ENCODE assay signal across 23 cellular contexts in genomic region chr2:232981767-232982360, GRCh38. TPM values are rescaled to one million over a fixed set of nuclear protein-coding genes. Genes with fewer than 3 reads are reported as not detected.
A peak's percentile ranks its signal among the peaks of the same experiment; 100 is the strongest.
DNase-seq lines count a peak whose midpoint lies in the region; ATAC-seq, FAIRE-seq and TF ChIP-seq lines count a peak whose summit lies in the region.
"Had no signal": no experiment of that assay in that cellular context is flagged by ENCODE, and none has a peak within 500 bp of the region (broad histone marks: within the 10 kb centered on the region; RNA-seq: fewer than 3 reads in every experiment).

No MANE protein-coding gene starts in this region.

- H3K27ac Mint-ChIP-seq in activated CD8-positive, alpha-beta memory T cell treated with anti-CD3 and anti-CD28 coated beads, Interleukin-2, amount 10 ng/mL, durations not matched to agents 7 days and 5 days: no peak overlapping the region
- H3K27ac Mint-ChIP-seq in chondrocyte (ENCODE audit: unreplicated experiment): no peak overlapping the region
- peak overlapping the region; percentile 87 for H3K27ac Mint-ChIP-seq in type B pancreatic cell
- no peak overlapping the region for H3K27ac Mint-ChIP-seq in activated naive CD4-positive, alpha-beta T cell treated with anti-CD3 and anti-CD28 coated beads, Interleukin-2, amount 50 U/mL, for 72 hours
- no peak overlapping the region for H3K27ac Mint-ChIP-seq in activated CD4-positive, alpha-beta memory T cell treated with anti-CD3 and anti-CD28 coated beads for 36 hours
- H3K27ac Mint-ChIP-seq: CD14-positive monocyte; H9; natural killer cell treated with Interleukin-12 subunit alpha and Interleukin-12 subunit beta and Interleukin-15 and Interleukin-18, amount 100 ng/mL, for 72 hours had no signal

- CTCF ChIA-PET in activated CD8-positive, alpha-beta memory T cell treated with anti-CD3 and anti-CD28 coated beads, Interleukin-2, amount 10 ng/mL, durations not matched to agents 7 days and 5 days (lab: Charles Lee): no interaction called here
- CTCF ChIA-PET in HepG2 (lab: Yijun Ruan, JAX; ENCODE audit: low intra/inter-chr PET ratio, low total read pairs): interaction anchor here (2.5 kb wide), 1 partner anchor 47 kb away, joined by 8 read pairs; no protein-coding TSS in a partner anchor
- CTCF ChIA-PET in activated CD4-positive, alpha-beta memory T cell treated with anti-CD3 and anti-CD28 coated beads for 36 hours (lab: Charles Lee): no interaction called here

- H3K9me3 Mint-ChIP-seq in activated CD8-positive, alpha-beta memory T cell treated with anti-CD3 and anti-CD28 coated beads, Interleukin-2, amount 10 ng/mL, durations not matched to agents 7 days and 5 days (ENCODE audit: low read depth): peaks cover 4% of the 10 kb centered on the region
- peaks cover 4% of the 10 kb centered on the region for H3K9me3 Mint-ChIP-seq in chondrocyte (ENCODE audit: low read depth)
- H3K9me3 Mint-ChIP-seq in type B pancreatic cell: no peaks in the 10 kb centered on the region
- H3K9me3 Mint-ChIP-seq in activated naive CD4-positive, alpha-beta T cell treated with anti-CD3 and anti-CD28 coated beads, Interleukin-2, amount 50 U/mL, for 72 hours: peaks cover 7 to 13% of the 10 kb centered on the region in 2 donors
- H3K9me3 Mint-ChIP-seq in activated CD4-positive, alpha-beta memory T cell treated with anti-CD3 and anti-CD28 coated beads for 36 hours: peaks cover 4% of the 10 kb centered on the region

- peaks cover 2 to 3% of the 10 kb centered on the region in 2 experiments; a peak in 3 of 5 replicates for H3K36me3 ChIP-seq in HepG2 (replicated peaks in 1 of 2; ENCODE audit: control insufficient read depth in 1 of 2, insufficient read depth in 2 of 2, low read length in 2 of 2)
- H3K36me3 ChIP-seq: prostate gland, SJSA1, tibial artery had no signal

- no peak for TF ChIP-seq CTCF in chondrocyte (IDR thresholded peaks at IDR 0.05)
- peak; percentile 64 for TF ChIP-seq CTCF in HepG2 (CRISPR knock-in tag; IDR thresholded peaks at IDR 0.05)
- TF ChIP-seq CTCF in type B pancreatic cell (conservative IDR thresholded peaks at IDR 0.05): no peak

- H3K4me3 Mint-ChIP-seq in activated CD8-positive, alpha-beta memory T cell treated with anti-CD3 and anti-CD28 coated beads, Interleukin-2, amount 10 ng/mL, durations not matched to agents 7 days and 5 days: no peak overlapping the region
- no peak overlapping the region for H3K4me3 Mint-ChIP-seq in chondrocyte (ENCODE audit: unreplicated experiment)
- peak overlapping the region; percentile 79 for H3K4me3 Mint-ChIP-seq in type B pancreatic cell
- no peak overlapping the region for H3K4me3 Mint-ChIP-seq in activated CD4-positive, alpha-beta memory T cell treated with anti-CD3 and anti-CD28 coated beads for 36 hours
- H3K4me3 Mint-ChIP-seq: CD14-positive monocyte; H9; natural killer cell treated with Interleukin-12 subunit alpha and Interleukin-12 subunit beta and Interleukin-15 and Interleukin-18, amount 100 ng/mL, for 72 hours had no signal

- no peak overlapping the region for H3K4me3 ChIP-seq in HepG2 (replicated peaks in 1 of 3; ENCODE audit: insufficient read depth in 1 of 3, low read depth in 2 of 3, low read length in 3 of 3)
- H3K4me3 ChIP-seq: prostate gland, SJSA1, tibial artery had no signal

- no peaks in the 10 kb centered on the region for H3K4me1 ChIP-seq in HepG2 (ENCODE audit: insufficient read depth, low read length)
- H3K4me1 ChIP-seq: prostate gland had no signal

- intact Hi-C loops in HepG2 (cut with micrococcal nuclease; ENCODE audit: unreplicated experiment): loop anchor here (1.0 to 5.0 kb wide), 2 partner anchors 47 to 70 kb away; no protein-coding TSS in a partner anchor
- intact Hi-C loops in activated CD4-positive, alpha-beta memory T cell treated with anti-CD3 and anti-CD28 coated beads for 36 hours (cut with micrococcal nuclease): no loop called here

- H3K4me1 Mint-ChIP-seq in activated CD8-positive, alpha-beta memory T cell treated with anti-CD3 and anti-CD28 coated beads, Interleukin-2, amount 10 ng/mL, durations not matched to agents 7 days and 5 days: no peaks in the 10 kb centered on the region
- H3K4me1 Mint-ChIP-seq in chondrocyte (ENCODE audit: low read depth) (peaks cover 7% of the 10 kb centered on the region), type B pancreatic cell (ENCODE audit: unreplicated experiment) (peaks cover 21% of the 10 kb centered on the region)
- H3K4me1 Mint-ChIP-seq in activated CD4-positive, alpha-beta memory T cell treated with anti-CD3 and anti-CD28 coated beads for 36 hours (ENCODE audit: low read depth): no peaks in the 10 kb centered on the region

- POLR2A ChIA-PET in HepG2 (lab: Yijun Ruan, JAX): no interaction called here
- POLR2A ChIA-PET in activated CD4-positive, alpha-beta memory T cell treated with anti-CD3 and anti-CD28 coated beads for 36 hours (lab: Charles Lee): no interaction called here

- H3K27me3 Mint-ChIP-seq in activated CD8-positive, alpha-beta memory T cell treated with anti-CD3 and anti-CD28 coated beads, Interleukin-2, amount 10 ng/mL, durations not matched to agents 7 days and 5 days: peaks cover 20% of the 10 kb centered on the region
- H3K27me3 Mint-ChIP-seq in chondrocyte (ENCODE audit: low read depth): peaks cover 4% of the 10 kb centered on the region
- H3K27me3 Mint-ChIP-seq in type B pancreatic cell: peaks cover 3% of the 10 kb centered on the region
- H3K27me3 Mint-ChIP-seq in activated CD4-positive, alpha-beta memory T cell treated with anti-CD3 and anti-CD28 coated beads for 36 hours: peaks cover 16% of the 10 kb centered on the region

- DNase-seq in activated CD8-positive, alpha-beta memory T cell treated with anti-CD3 and anti-CD28 coated beads, Interleukin-2, amount 10 ng/mL, durations not matched to agents 7 days and 5 days: peak; percentile 33
- no peak for DNase-seq in activated CD8-positive, alpha-beta memory T cell treated with anti-CD3 and anti-CD28 coated beads, Interleukin-2, amount 50 U/mL, for 4 hours
- peak; percentile 59 for DNase-seq in chondrocyte (ENCODE audit: low spot score)
- peak; percentile 18 for DNase-seq in HepG2 (ENCODE audit: low spot score)
- peak; percentile 48 for DNase-seq in type B pancreatic cell (ENCODE audit: extremely low spot score, unreplicated experiment)
- DNase-seq in SHP77 treated with DMSO at 0.1 percent for 48 hours (lab: John Stamatoyannopoulos, UW): no peak
- DNase-seq in activated naive CD4-positive, alpha-beta T cell treated with anti-CD3 and anti-CD28 coated beads, Interleukin-2, amount 50 U/mL, for 72 hours (ENCODE audit: low spot score in 2 of 2): no peak
- DNase-seq in activated CD4-positive, alpha-beta memory T cell treated with anti-CD3 and anti-CD28 coated beads for 36 hours: no peak
- DNase-seq: activated effector memory CD4-positive, alpha-beta T cell treated with anti-CD3 and anti-CD28 coated beads, Interleukin-2, amount 50 U/mL, for 16 hours; amniotic stem cell; glutamatergic neuron; H9; Karpas-422 had no signal

- in situ Hi-C loops in HepG2 (cut with HindIII; ENCODE audit: extremely low pct_ligation_motif_present, low pct_unique_long_range_greater_than_20kb): no loop called here

- TF ChIP-seq EP300 in HepG2 (IDR thresholded peaks at IDR 0.05; ENCODE audit: low read depth in 2 of 2, low read length in 2 of 2): no peak
- no peak for TF ChIP-seq EP300 in HepG2 (CRISPR knock-in tag; IDR thresholded peaks at IDR 0.05; ENCODE audit: borderline replicate concordance)

- H3K9ac ChIP-seq in HepG2 (ENCODE audit: insufficient read depth, low read depth, low read length): no peak overlapping the region

- no peaks in the 10 kb centered on the region for H3K79me2 ChIP-seq in HepG2 (ENCODE audit: insufficient read depth, low read length)

- TF ChIP-seq POLR2A in HepG2 (IDR thresholded peaks at IDR 0.05; ENCODE audit: insufficient read depth in 1 of 2, low read depth in 2 of 2, low read length in 2 of 2): no peak

- no peak overlapping the region for H3K27ac ChIP-seq in HepG2 (ENCODE audit: extremely low read length, insufficient read depth, low read length)
- H3K27ac ChIP-seq: prostate gland, SJSA1, tibial artery had no signal

- H3K4me2 ChIP-seq in HepG2 (ENCODE audit: low read depth, low read length): no peak overlapping the region

- 93% methylated on average over 5 of the region's 5 CpGs for WGBS in HepG2 (ENCODE audit: low lambda C conversion rate)

- no TSS peak for BruUV-seq in HepG2 (replicated peaks; lab: Mats Ljungman, UMichigan)

- H3K27me3 ChIP-seq in HepG2 (ENCODE audit: control insufficient read depth in 1 of 2, insufficient read depth in 2 of 2, low read length in 2 of 2): no peaks in the 10 kb centered on the region
- H3K27me3 ChIP-seq: SJSA1 had no signal

- ATAC-seq in activated CD8-positive, alpha-beta memory T cell treated with anti-CD3 and anti-CD28 coated beads, Interleukin-2, amount 10 ng/mL, durations not matched to agents 7 days and 5 days: no peak
- peak; percentile 56 for ATAC-seq in HepG2
- ATAC-seq in activated naive CD4-positive, alpha-beta T cell treated with anti-CD3 and anti-CD28 coated beads, Interleukin-2, amount 50 U/mL, for 72 hours: no peak
- ATAC-seq: activated CD4-positive, CD25-positive, alpha-beta regulatory T cell treated with anti-CD3 and anti-CD28 coated beads, Interleukin-2, amount 50 U/mL, for 24 hours; natural killer cell treated with Interleukin-12 subunit alpha and Interleukin-12 subunit beta and Interleukin-15 and Interleukin-18, amount 100 ng/mL, for 72 hours had no signal

- no peaks in the 10 kb centered on the region for H3K9me3 ChIP-seq in HepG2 (ENCODE audit: low read length)
- H3K9me3 ChIP-seq: prostate gland, SJSA1, tibial artery had no signal

- no peak for FAIRE-seq in HepG2 (lab: Jason Lieb, UNC)
- FAIRE-seq: A204.1 had no signal

- H3K36me3 Mint-ChIP-seq in activated CD8-positive, alpha-beta memory T cell treated with anti-CD3 and anti-CD28 coated beads, Interleukin-2, amount 10 ng/mL, durations not matched to agents 7 days and 5 days: no peaks in the 10 kb centered on the region
- H3K36me3 Mint-ChIP-seq in chondrocyte (ENCODE audit: low read depth) (no peaks in the 10 kb centered on the region), type B pancreatic cell (no peaks in the 10 kb centered on the region)
- H3K36me3 Mint-ChIP-seq in activated naive CD4-positive, alpha-beta T cell treated with anti-CD3 and anti-CD28 coated beads, Interleukin-2, amount 50 U/mL, for 72 hours: peaks cover 0 to 6% of the 10 kb centered on the region in 2 donors
- no peaks in the 10 kb centered on the region for H3K36me3 Mint-ChIP-seq in activated CD4-positive, alpha-beta memory T cell treated with anti-CD3 and anti-CD28 coated beads for 36 hours
- H3K36me3 Mint-ChIP-seq: CD14-positive monocyte; natural killer cell treated with Interleukin-12 subunit alpha and Interleukin-12 subunit beta and Interleukin-15 and Interleukin-18, amount 100 ng/mL, for 72 hours had no signal

- no peak overlapping the region for H2AFZ ChIP-seq in HepG2 (ENCODE audit: low read length)

- TF ChIP-seq RAD21 in HepG2 (CRISPR knock-in tag; IDR thresholded peaks at IDR 0.05): 0 out of 2 replicates have a peak, but pooled peaks have one; percentile 17

- no peaks in the 10 kb centered on the region for H4K20me1 ChIP-seq in HepG2 (ENCODE audit: insufficient read depth, low read length)

RNA-seq across cellular contexts. Expression of gene NGEF, which starts 31.2 kb away (rescaled TPM):
- total RNA-seq in activated CD8-positive, alpha-beta memory T cell treated with anti-CD3 and anti-CD28 coated beads, Interleukin-2, amount 10 ng/mL, durations not matched to agents 7 days and 5 days: not detected
- 0.10 to 0.46 TPM in 2 of 3 replicates, not detected in the other for total RNA-seq in chondrocyte
- total RNA-seq in HepG2 (2016; rRNA removed; fragmentation: Illumina TruSeq; extraction: Trizol): 11.8 and 14.4 TPM in 2 replicates
- total RNA-seq in HepG2 (2016; cell fraction: cytosol; rRNA removed; fragmentation: Illumina TruSeq; extraction: Trizol; ENCODE audit: low read depth): 3.2 and 3.9 TPM in 2 replicates
- 10.9 and 16.2 TPM in 2 replicates for total RNA-seq in HepG2 (2016; cell fraction: insoluble cytoplasmic fraction; rRNA removed; fragmentation: Illumina TruSeq; extraction: Trizol)
- 5.7 and 5.8 TPM in 2 replicates for total RNA-seq in HepG2 (2016; cell fraction: membrane; rRNA removed; fragmentation: Illumina TruSeq; extraction: Trizol)
- 16.5 and 17.9 TPM in 2 replicates for total RNA-seq in HepG2 (2016; cell fraction: nucleus; rRNA removed; fragmentation: Illumina TruSeq; extraction: Trizol)
- 36.9 and 40.7 TPM in 2 replicates for polyA plus RNA-seq in HepG2 (2011; rRNA removed)
- 12.8 and 15.9 TPM in 2 replicates for polyA plus RNA-seq in HepG2 (2011; cell fraction: cytosol; rRNA removed)
- 96.4 and 108 TPM in 2 replicates for polyA plus RNA-seq in HepG2 (2011; cell fraction: nucleus; rRNA removed)
- 22.1 and 22.9 TPM in 2 replicates for polyA plus RNA-seq in HepG2 (2012)
- polyA plus RNA-seq in HepG2 (2016; cell fraction: cytosol; fragmentation: Illumina TruSeq; extraction: Trizol; ENCODE audit: low read depth): 1.4 TPM in 2 replicates
- 9.8 and 12.7 TPM in 2 replicates for polyA plus RNA-seq in HepG2 (2016; cell fraction: insoluble cytoplasmic fraction; fragmentation: Illumina TruSeq; extraction: Trizol; ENCODE audit: low read depth)
- 2.8 and 3.2 TPM in 2 replicates for polyA plus RNA-seq in HepG2 (2016; cell fraction: membrane; fragmentation: Illumina TruSeq; extraction: Trizol; ENCODE audit: low read depth)
- polyA plus RNA-seq in HepG2 (2016; cell fraction: nucleus; fragmentation: Illumina TruSeq; extraction: Trizol; ENCODE audit: insufficient read depth, low read depth): 29.2 and 34.3 TPM in 2 replicates
- polyA minus RNA-seq in HepG2 (2011; rRNA and poly(A)+ RNA removed; ENCODE audit: low replicate concordance): 0.44 and 113 TPM in 2 replicates
- 17.7 and 20.2 TPM in 2 replicates for polyA minus RNA-seq in HepG2 (2011; cell fraction: cytosol; rRNA and poly(A)+ RNA removed)
- 26.9 and 31.6 TPM in 2 replicates for polyA minus RNA-seq in HepG2 (2011; cell fraction: nucleus; rRNA and poly(A)+ RNA removed)
- total RNA-seq in type B pancreatic cell (ENCODE audit: low replicate concordance): 20.7 and 77.3 TPM in 2 replicates
- under 1 TPM in 1 of 2 donors, not detected in 1; 0.23 TPM for total RNA-seq in activated naive CD4-positive, alpha-beta T cell treated with anti-CD3 and anti-CD28 coated beads, Interleukin-2, amount 50 U/mL, for 72 hours
- total RNA-seq in activated CD4-positive, alpha-beta memory T cell treated with anti-CD3 and anti-CD28 coated beads for 36 hours: 1 to 10 TPM; 4.2 to 5.4 TPM
- total RNA-seq: lung microvascular endothelial cell; natural killer cell treated with Interleukin-12 subunit alpha and Interleukin-12 subunit beta and Interleukin-15 and Interleukin-18, amount 100 ng/mL, for 72 hours; T-helper 2 cell treated with Interferon-gamma antibody and Interleukin-4, amounts not matched to agents 100 ng/mL and 5 ng/mL, for 36 hours had no signal
- polyA plus RNA-seq: CD14-positive monocyte had no signal

RNA-seq across cellular contexts. Expression of gene NEU2, which starts 50.6 kb away (rescaled TPM):
- not detected for total RNA-seq in activated CD8-positive, alpha-beta memory T cell treated with anti-CD3 and anti-CD28 coated beads, Interleukin-2, amount 10 ng/mL, durations not matched to agents 7 days and 5 days
- total RNA-seq in chondrocyte (not detected in 3 replicates), HepG2 (2016; rRNA removed; fragmentation: Illumina TruSeq; extraction: Trizol) (not detected in 2 replicates), type B pancreatic cell (ENCODE audit: low replicate concordance) (0.33 TPM in 1 of 2 replicates, not detected in the other)
- total RNA-seq in HepG2 (2016; cell fraction: cytosol; rRNA removed; fragmentation: Illumina TruSeq; extraction: Trizol; ENCODE audit: low read depth): not detected in 2 replicates
- not detected in 2 replicates for total RNA-seq in HepG2 (2016; cell fraction: insoluble cytoplasmic fraction; rRNA removed; fragmentation: Illumina TruSeq; extraction: Trizol)
- total RNA-seq in HepG2 (2016; cell fraction: membrane; rRNA removed; fragmentation: Illumina TruSeq; extraction: Trizol): not detected in 2 replicates
- total RNA-seq in HepG2 (2016; cell fraction: nucleus; rRNA removed; fragmentation: Illumina TruSeq; extraction: Trizol): not detected in 2 replicates
- polyA plus RNA-seq in HepG2 (2011; rRNA removed): not detected in 2 replicates
- not detected in 2 replicates for polyA plus RNA-seq in HepG2 (2011; cell fraction: cytosol; rRNA removed)
- polyA plus RNA-seq in HepG2 (2011; cell fraction: nucleus; rRNA removed): not detected in 2 replicates
- polyA plus RNA-seq in HepG2 (2012): not detected in 2 replicates
- not detected in 2 replicates for polyA plus RNA-seq in HepG2 (2016; cell fraction: cytosol; fragmentation: Illumina TruSeq; extraction: Trizol; ENCODE audit: low read depth)
- not detected in 2 replicates for polyA plus RNA-seq in HepG2 (2016; cell fraction: insoluble cytoplasmic fraction; fragmentation: Illumina TruSeq; extraction: Trizol; ENCODE audit: low read depth)
- not detected in 2 replicates for polyA plus RNA-seq in HepG2 (2016; cell fraction: membrane; fragmentation: Illumina TruSeq; extraction: Trizol; ENCODE audit: low read depth)
- not detected in 2 replicates for polyA plus RNA-seq in HepG2 (2016; cell fraction: nucleus; fragmentation: Illumina TruSeq; extraction: Trizol; ENCODE audit: insufficient read depth, low read depth)
- polyA minus RNA-seq in HepG2 (2011; rRNA and poly(A)+ RNA removed; ENCODE audit: low replicate concordance): not detected in 2 replicates
- polyA minus RNA-seq in HepG2 (2011; cell fraction: cytosol; rRNA and poly(A)+ RNA removed): not detected in 2 replicates
- polyA minus RNA-seq in HepG2 (2011; cell fraction: nucleus; rRNA and poly(A)+ RNA removed): not detected in 2 replicates
- total RNA-seq in activated naive CD4-positive, alpha-beta T cell treated with anti-CD3 and anti-CD28 coated beads, Interleukin-2, amount 50 U/mL, for 72 hours: not detected
- total RNA-seq in activated CD4-positive, alpha-beta memory T cell treated with anti-CD3 and anti-CD28 coated beads for 36 hours: not detected
- total RNA-seq: cerebellum; H9; lung microvascular endothelial cell; natural killer cell treated with Interleukin-12 subunit alpha and Interleukin-12 subunit beta and Interleukin-15 and Interleukin-18, amount 100 ng/mL, for 72 hours; prostate gland; SJSA1; T-helper 2 cell treated with Interferon-gamma antibody and Interleukin-4, amounts not matched to agents 100 ng/mL and 5 ng/mL, for 36 hours had no signal
- polyA plus RNA-seq: CD14-positive monocyte had no signal

Comparison
In these comparisons a context has a peak if more than half of its experiments do, and no peak if none do; other contexts are left out.
1. DNase-seq: peak in activated CD8-positive, alpha-beta memory T cell treated with anti-CD3 and anti-CD28 coated beads, Interleukin-2, amount 10 ng/mL, durations not matched to agents 7 days and 5 days (single experiment), chondrocyte (single experiment), HepG2 (single experiment) and type B pancreatic cell (single experiment); none in activated CD8-positive, alpha-beta memory T cell treated with anti-CD3 and anti-CD28 coated beads, Interleukin-2, amount 50 U/mL, for 4 hours (single experiment), SHP77 treated with DMSO at 0.1 percent for 48 hours (single experiment), activated naive CD4-positive, alpha-beta T cell treated with anti-CD3 and anti-CD28 coated beads, Interleukin-2, amount 50 U/mL, for 72 hours (0 of 2) and activated CD4-positive, alpha-beta memory T cell treated with anti-CD3 and anti-CD28 coated beads for 36 hours (single experiment).